In genomic region chr16:75293173-75293572, GRCh38 we compare ENCODE assay signal across 1 cellular context.
TF ChIP-seq lines count a peak whose summit lies in the region.

No MANE protein-coding gene starts in this region.

TF ChIP-seq in HepG2, 621 proteins besides CTCF, POLR2A, EP300 and RAD21:
- peak; percentile 80 for TF ChIP-seq MAFF (IDR thresholded peaks at IDR 0.05; ENCODE audit: low read depth, low read length)
- TF ChIP-seq ZGPAT (CRISPR knock-in tag; IDR thresholded peaks at IDR 0.05), result no peak
- TF ChIP-seq ELK4 (CRISPR knock-in tag; IDR thresholded peaks at IDR 0.05; ENCODE audit: borderline replicate concordance), result no peak
- TF ChIP-seq PHF8 (CRISPR knock-in tag; IDR thresholded peaks at IDR 0.05), result no peak
- peak; percentile 83 to 90 for TF ChIP-seq MAFK (conservative IDR thresholded peaks at IDR 0.05 in 1 of 2, IDR thresholded peaks at IDR 0.05 in 1 of 2; ENCODE audit: low read length in 2 of 2)
